Comparison of ENCODE assay signal across 8 cellular contexts in the genomic region with DNA sequence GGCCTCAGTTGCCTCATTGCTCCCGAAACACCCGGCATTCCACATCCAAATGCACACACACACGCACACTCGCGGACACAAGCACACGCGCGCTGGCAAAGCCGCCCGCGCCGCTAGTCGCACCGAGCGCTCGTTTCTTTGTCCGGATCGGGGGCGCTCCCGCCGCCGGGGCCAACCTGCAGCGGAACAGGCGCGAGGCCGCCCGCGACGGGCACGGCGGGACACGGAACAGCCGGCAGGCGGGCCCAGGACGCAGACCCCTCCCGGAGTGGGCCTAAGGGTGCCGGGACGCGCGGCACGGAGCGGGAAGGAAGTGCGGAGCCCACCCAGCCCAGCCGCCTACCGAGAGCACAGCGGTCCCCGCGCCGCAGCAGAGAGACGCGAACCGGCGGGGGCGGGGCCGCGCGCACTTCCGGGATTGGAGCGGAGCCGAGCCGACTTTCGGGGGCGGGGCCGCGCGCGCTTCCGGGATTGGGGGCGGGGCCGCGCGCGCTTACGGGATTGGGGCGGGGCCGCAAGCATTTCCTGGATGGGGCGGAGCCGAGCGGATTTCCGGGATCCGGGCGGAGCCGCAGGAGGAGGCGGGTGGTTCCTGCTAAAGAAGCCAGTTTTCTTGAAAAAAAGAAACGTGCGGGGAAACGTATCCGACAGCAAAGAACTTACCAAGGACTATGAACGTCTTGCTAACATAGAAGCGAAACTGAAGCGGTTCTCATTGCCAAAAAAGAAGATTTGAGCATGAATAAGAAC. TPM values are rescaled to one million over a fixed set of nuclear protein-coding genes. Genes with fewer than 3 reads are reported as not detected.
DNase-seq lines count a peak whose midpoint lies in the region; ATAC-seq, FAIRE-seq and TF ChIP-seq lines count a peak whose summit lies in the region.

A gene (minus strand): TSS at position 396 of the 750 bp plus-strand sequence. CDS start 1,498 bp downstream, outside the sequence.

- peak; percentile 40 for DNase-seq in NCI-H1417 treated with DMSO at 0.1 percent for 48 hours (lab: John Stamatoyannopoulos, UW)
- peak; percentile 87 for DNase-seq in SW480 (ENCODE audit: low spot score)
- DNase-seq in activated naive CD8-positive, alpha-beta T cell treated with anti-CD3 and anti-CD28 coated beads, Interleukin-2, amount 50 U/mL, for 16 hours (ENCODE audit: low read depth, low spot score) = peak; percentile 85
- DNase-seq in Right ventricle myocardium inferior (ENCODE audit: missing footprints) = peak; percentile 96
- peak; percentile 89 to 99 (median 94) for DNase-seq in pancreas

- peaks cover 7 to 28% (median 17%) of the 10 kb centered on the region in 3 donors for H3K4me1 ChIP-seq in pancreas
- H3K4me1 ChIP-seq in thymus (ENCODE audit: control insufficient read depth, insufficient read depth, low read length) = peaks cover 10% of the 10 kb centered on the region

- intact Hi-C loops in Right ventricle myocardium inferior (cut with DNase I) = loop anchor here (5.0 kb wide), 1 partner anchor 33 kb away; a partner anchor contains a TSS
- intact Hi-C loops in pancreas (cut with DNase I) = no loop called here

- H3K36me3 ChIP-seq in pancreas = no peaks in the 10 kb centered on the region
- peaks cover 20% of the 10 kb centered on the region for H3K36me3 ChIP-seq in thymus (ENCODE audit: control insufficient read depth, insufficient read depth)

- ATAC-seq in HG02642 (IDR thresholded peaks at IDR 0.05; ENCODE audit: poor library complexity, unreplicated experiment) (peak; percentile 75), Right ventricle myocardium inferior (peak; percentile 96), pancreas (peak; percentile 96 to 97 (median 96))

- 0% methylated on average over 78 to 91 of the region's 91 CpGs for WGBS in pancreas, 2 donors
- WGBS in thymus = under 1% methylated on average over 91 of the region's 91 CpGs

- peak within 1 kb of the TSS; percentile 68 to 91 (median 85) for H3K27ac ChIP-seq in pancreas
- peak within 1 kb of the TSS; percentile 95 for H3K27ac ChIP-seq in thymus (ENCODE audit: low read depth)

- H3K9me3 ChIP-seq in pancreas = no peaks in the 10 kb centered on the region
- H3K9me3 ChIP-seq in thymus (ENCODE audit: control insufficient read depth) = no peaks in the 10 kb centered on the region

- H3K4me3 ChIP-seq in GM08714 (ENCODE audit: low read length) (peak within 1 kb of the TSS; percentile 81), pancreas (peak within 1 kb of the TSS; percentile 72 to 99 (median 90)), thymus (ENCODE audit: low read length) (peak within 1 kb of the TSS; percentile 88)

- H3K27me3 ChIP-seq in pancreas = no peaks in the 10 kb centered on the region
- H3K27me3 ChIP-seq in thymus (ENCODE audit: control insufficient read depth, insufficient read depth) = no peaks in the 10 kb centered on the region

- no peak for TF ChIP-seq CTCF in pancreas (IDR thresholded peaks at IDR 0.05)

- FAIRE-seq in pancreas (lab: Jason Lieb, UNC) = no peak

RNA-seq across cellular contexts. Expression of the gene that starts here (rescaled TPM):
- total RNA-seq in Right ventricle myocardium inferior = 29.4 TPM
- total RNA-seq in pancreas = 10 to 100 TPM; 29.3 to 66.9 (median 38.6) TPM
- 10 to 100 TPM; 46.4 to 54.9 TPM for polyA plus RNA-seq in pancreas
- polyA plus RNA-seq in thymus = 103 TPM

Comparison
In these comparisons a context has a peak if more than half of its experiments do, and no peak if none do; other contexts are left out.
1. Peak in every context shown above with its lines: DNase-seq, ATAC-seq, H3K4me3 ChIP-seq and H3K27ac ChIP-seq.
2. DNase-seq: peak in every context shown above with its lines; median percentile 96 in Right ventricle myocardium inferior; 94 in pancreas; 87 in SW480; 85 in activated naive CD8-positive, alpha-beta T cell treated with anti-CD3 and anti-CD28 coated beads, Interleukin-2, amount 50 U/mL, for 16 hours; 40 in NCI-H1417 treated with DMSO at 0.1 percent for 48 hours.